In the genomic region with DNA sequence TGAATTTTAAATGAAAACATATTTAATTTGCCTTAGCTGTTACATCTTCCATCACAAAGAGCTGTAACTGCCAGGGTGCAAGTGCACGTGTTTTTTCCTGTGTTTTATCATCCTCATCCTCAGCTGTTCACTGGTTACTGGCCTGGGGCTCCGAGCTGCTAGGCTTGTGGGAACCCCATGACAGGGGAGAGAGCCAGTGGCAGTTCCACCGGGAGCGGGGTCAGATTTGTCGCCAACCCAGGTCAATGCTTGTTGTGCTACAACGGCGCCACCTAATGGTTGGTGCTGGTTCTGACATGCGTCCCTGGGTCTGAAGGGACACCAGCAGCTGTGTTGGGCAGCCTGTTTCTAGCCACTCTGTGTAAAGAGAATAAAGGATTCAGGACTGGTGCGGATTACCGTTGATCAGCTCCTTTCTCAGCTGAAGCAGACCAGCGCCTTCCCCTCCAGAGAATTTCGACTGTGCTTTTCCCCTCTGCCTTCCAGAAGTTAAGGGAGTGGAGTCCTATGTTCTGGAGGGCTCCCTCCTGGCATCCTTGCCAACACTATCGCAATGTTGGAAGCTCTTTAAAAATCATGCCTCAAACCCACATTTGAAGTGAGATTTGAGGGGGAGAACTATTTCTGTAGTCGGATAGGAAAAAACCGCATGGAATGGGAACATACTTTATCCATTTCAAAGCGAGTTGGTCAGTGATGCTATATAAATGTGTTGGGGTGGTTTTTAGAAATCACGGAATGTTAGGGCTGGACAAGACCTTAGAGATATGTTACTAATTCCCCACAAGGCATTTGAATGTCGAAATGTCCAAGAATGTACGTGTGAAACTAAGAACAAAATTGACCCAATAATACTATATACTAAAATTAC, we compare ENCODE assay signal across 8 cellular contexts. TPM values are rescaled to one million over a fixed set of nuclear protein-coding genes. Genes with fewer than 3 reads are reported as not detected.
DNase-seq lines count a peak whose midpoint lies in the region; ATAC-seq lines count a peak whose summit lies in the region.

No MANE protein-coding gene starts in this region.

- H3K27ac ChIP-seq in caudate nucleus (ENCODE audit: low read depth, low read length) = no peak overlapping the region

- DNase-seq in AG08395 (ENCODE audit: low spot score) (peak; percentile 90), NCI-H2227 treated with DMSO at 0.1 percent for 48 hours (lab: John Stamatoyannopoulos, UW) (peak; percentile 60), caudate nucleus (lab: John Stamatoyannopoulos, UW) (peak in 60 of 61 donors; percentile 39 to 96 (median 79)), left colon (peak; percentile 85 to 95)
- DNase-seq in activated CD4-positive, CD25-positive, alpha-beta regulatory T cell (lab: John Stamatoyannopoulos, UW) = peak; percentile 65 to 95 (median 80)
- peak; percentile 83 for DNase-seq in stimulated activated CD4-positive, alpha-beta T cell treated with anti-CD3 and anti-CD28 coated beads, Interleukin-2, amount 100 ng/mL, for 4 hours (ENCODE audit: low read depth)

- intact Hi-C loops in left colon (cut with DNase I, micrococcal nuclease) = loop anchor here in 1 of 2 donors (5.0 to 10.0 kb wide), 2 partner anchors 350 to 407 kb away; no protein-coding TSS in a partner anchor

- ATAC-seq in GM18520 (IDR thresholded peaks at IDR 0.05; ENCODE audit: unreplicated experiment) (peak; percentile 81), HG03135 (IDR thresholded peaks at IDR 0.05; ENCODE audit: unreplicated experiment) (peak; percentile 80), left colon (peak; percentile 97)

RNA-seq across cellular contexts. Expression of a gene that starts 32.1 kb away (rescaled TPM):
- total RNA-seq in left colon = 1 to 10 TPM; 2.1 to 2.7 TPM

RNA-seq across cellular contexts. Expression of a gene that starts 52.7 kb away (rescaled TPM):
- total RNA-seq in left colon = 1 to 10 TPM; 4.3 to 8.7 TPM
